Comparison of ENCODE assay signal across 25 cellular contexts in genomic region chr14:98200621-98201020, GRCh38.
"Had no signal": no experiment of that assay in that cellular context is flagged by ENCODE, and none has a peak within 500 bp of the region (broad histone marks: within the 10 kb centered on the region; RNA-seq: fewer than 3 reads in every experiment).

No MANE protein-coding gene starts in this region.

- FAIRE-seq: endothelial cell of umbilical vein, pancreas had no signal

- H3K4me3 ChIP-seq: body of pancreas, esophagus muscularis mucosa, gastroesophageal sphincter, heart left ventricle, mucosa of descending colon, pancreas, sigmoid colon, thoracic aorta, upper lobe of right lung had no signal

- DNase-seq: activated CD4-positive, alpha-beta memory T cell treated with anti-CD3 and anti-CD28 coated beads, Interleukin-2, amount 10 ng/mL, durations not matched to agents 7 days and 5 days; activated CD4-positive, alpha-beta T cell treated with anti-CD3 and anti-CD28 coated beads for 48 hours; activated effector memory CD4-positive, alpha-beta T cell treated with Interleukin-2 at 50 U/mL for 16 hours; activated naive CD8-positive, alpha-beta T cell treated with anti-CD3 and anti-CD28 coated beads, Interleukin-2, amount 10 ng/mL, durations not matched to agents 7 days and 5 days; activated T-cell treated with anti-CD3 and anti-CD28 coated beads, Interleukin-2, amount 50 U/mL, for 4 hours; body of pancreas; dermis blood vessel endothelial cell; effector memory CD4-positive, alpha-beta T cell; heart left ventricle; immature natural killer cell; mucosa of descending colon; naive B cell; pancreas; sigmoid colon; stimulated activated CD4-positive, alpha-beta T cell treated with anti-CD3 and anti-CD28 coated beads, Interleukin-4, amount 100 ng/mL, for 4 hours; stimulated activated naive B cell treated with anti-CD40 and anti-IgM and Interleukin-4, amounts not matched to agents 10 μg/mL and 1 μg/mL and 100 μg/mL, for 72 hours; upper lobe of right lung had no signal

- H3K4me3 Mint-ChIP-seq: activated CD4-positive, alpha-beta memory T cell treated with anti-CD3 and anti-CD28 coated beads, Interleukin-2, amount 10 ng/mL, durations not matched to agents 7 days and 5 days; activated naive CD8-positive, alpha-beta T cell treated with anti-CD3 and anti-CD28 coated beads, Interleukin-2, amount 10 ng/mL, durations not matched to agents 7 days and 5 days; activated T-cell treated with anti-CD3 and anti-CD28 coated beads, Interleukin-2, amount 50 U/mL, for 4 hours; immature natural killer cell; memory B cell; naive B cell; stimulated activated naive B cell treated with anti-CD40 and anti-IgM and Interleukin-4, amounts not matched to agents 10 μg/mL and 1 μg/mL and 100 μg/mL, for 72 hours; T-helper 2 cell treated with Interferon-gamma antibody and Interleukin-4, amounts not matched to agents 5 μg/mL and 100 μg/mL, for 36 hours; WTC11 had no signal

- H3K27ac ChIP-seq: body of pancreas, esophagus muscularis mucosa, gastroesophageal sphincter, heart left ventricle, neutrophil, pancreas, sigmoid colon, thoracic aorta, upper lobe of right lung had no signal

- H3K27ac Mint-ChIP-seq: activated CD4-positive, alpha-beta memory T cell treated with anti-CD3 and anti-CD28 coated beads, Interleukin-2, amount 10 ng/mL, durations not matched to agents 7 days and 5 days; immature natural killer cell; memory B cell; naive B cell; stimulated activated naive B cell treated with anti-CD40 and anti-IgM and Interleukin-4, amounts not matched to agents 10 μg/mL and 1 μg/mL and 100 μg/mL, for 72 hours; T-helper 2 cell treated with Interferon-gamma antibody and Interleukin-4, amounts not matched to agents 5 μg/mL and 100 μg/mL, for 36 hours; WTC11 had no signal

- H3K27me3 ChIP-seq: body of pancreas, neutrophil, pancreas, upper lobe of right lung had no signal

- H3K9me3 Mint-ChIP-seq: activated naive CD8-positive, alpha-beta T cell treated with anti-CD3 and anti-CD28 coated beads, Interleukin-2, amount 10 ng/mL, durations not matched to agents 7 days and 5 days; activated T-cell treated with anti-CD3 and anti-CD28 coated beads, Interleukin-2, amount 50 U/mL, for 4 hours; memory B cell; stimulated activated naive B cell treated with anti-CD40 and anti-IgM and Interleukin-4, amounts not matched to agents 10 μg/mL and 1 μg/mL and 100 μg/mL, for 72 hours; WTC11 had no signal

- H3K9me3 ChIP-seq: body of pancreas, esophagus muscularis mucosa, gastroesophageal sphincter, heart left ventricle, mucosa of descending colon, neutrophil, pancreas, sigmoid colon, thoracic aorta, upper lobe of right lung had no signal

- H3K4me1 ChIP-seq: body of pancreas, esophagus muscularis mucosa, gastroesophageal sphincter, heart left ventricle, pancreas, sigmoid colon, upper lobe of right lung had no signal

- ATAC-seq: activated T-cell treated with anti-CD3 and anti-CD28 coated beads, Interleukin-2, amount 50 U/mL, for 4 hours; body of pancreas; gastroesophageal sphincter; heart left ventricle; mucosa of descending colon; pancreas; stimulated activated naive B cell treated with anti-CD40 and anti-IgM and Interleukin-4, amounts not matched to agents 10 μg/mL and 1 μg/mL and 100 μg/mL, for 72 hours; upper lobe of right lung; WTC11 had no signal

- H3K27me3 Mint-ChIP-seq: activated CD4-positive, alpha-beta memory T cell treated with anti-CD3 and anti-CD28 coated beads, Interleukin-2, amount 10 ng/mL, durations not matched to agents 7 days and 5 days; memory B cell had no signal

- H3K36me3 Mint-ChIP-seq: memory B cell; naive B cell; stimulated activated naive B cell treated with anti-CD40 and anti-IgM and Interleukin-4, amounts not matched to agents 10 μg/mL and 1 μg/mL and 100 μg/mL, for 72 hours; WTC11 had no signal

- H3K4me1 Mint-ChIP-seq: memory B cell; naive B cell; stimulated activated naive B cell treated with anti-CD40 and anti-IgM and Interleukin-4, amounts not matched to agents 10 μg/mL and 1 μg/mL and 100 μg/mL, for 72 hours had no signal

- H3K36me3 ChIP-seq: esophagus muscularis mucosa, gastroesophageal sphincter, heart left ventricle, neutrophil, pancreas, sigmoid colon, thoracic aorta, upper lobe of right lung had no signal
